ENCODE assay signal across 8 cellular contexts in genomic region chr3:48661501-48662139, GRCh38. TPM values are rescaled to one million over a fixed set of nuclear protein-coding genes. Genes with fewer than 3 reads are reported as not detected.
A peak's percentile ranks its signal among the peaks of the same experiment; 100 is the strongest.
DNase-seq lines count a peak whose midpoint lies in the region; ATAC-seq and TF ChIP-seq lines count a peak whose summit lies in the region.

No MANE protein-coding gene starts in this region.

- TF ChIP-seq CTCF in GM12875 (IDR thresholded peaks at IDR 0.05; ENCODE audit: borderline replicate concordance, insufficient read depth, low read depth, low read length): no peak

- peak overlapping the region; percentile 42 for H3K4me3 ChIP-seq in GM12875 (ENCODE audit: low read depth, low read length)
- H3K4me3 ChIP-seq in rectal smooth muscle tissue (ENCODE audit: low read length): peak overlapping the region; percentile 53

- peaks cover 6% of the 10 kb centered on the region for H3K4me1 ChIP-seq in rectal smooth muscle tissue (ENCODE audit: control insufficient read depth, insufficient read depth, low read length)

- H3K9ac ChIP-seq in rectal smooth muscle tissue (ENCODE audit: low read length): no peak overlapping the region

- in situ Hi-C loops in SK-MEL-5 (cut with HindIII; ENCODE audit: low pct_unique_long_range_greater_than_20kb, low sequenced_read_pairs): no loop called here

- intact Hi-C loops in left cardiac atrium (cut with DNase I): no loop called here

- DNase-seq in SK-MEL-5 (ENCODE audit: low read depth, low spot score): peak; percentile 32
- peak; percentile 40 for DNase-seq in activated naive CD8-positive, alpha-beta T cell treated with anti-CD3 and anti-CD28 coated beads, Interleukin-2, amount 50 U/mL, for 16 hours (ENCODE audit: low read depth, low spot score)
- peak; percentile 70 for DNase-seq in left cardiac atrium
- no peak for DNase-seq in HT-29 (ENCODE audit: low spot score)
- no peak for DNase-seq in NCI-H69 (lab: John Stamatoyannopoulos, UW)

- ATAC-seq in left cardiac atrium (peak; percentile 4 to 5), GM21515 (IDR thresholded peaks at IDR 0.05; ENCODE audit: unreplicated experiment) (no peak)

- H3K27me3 ChIP-seq in rectal smooth muscle tissue (ENCODE audit: control insufficient read depth, insufficient read depth, low read length): peaks cover 15% of the 10 kb centered on the region

- H3K27ac ChIP-seq in rectal smooth muscle tissue (ENCODE audit: low read depth, low read length): no peak overlapping the region

- no peaks in the 10 kb centered on the region for H3K36me3 ChIP-seq in rectal smooth muscle tissue (ENCODE audit: control insufficient read depth, insufficient read depth, low read length)

RNA-seq across cellular contexts. Expression of gene CELSR3, which starts 1.1 kb away (rescaled TPM):
- 3.2 and 3.6 TPM in 2 replicates for total RNA-seq in SK-MEL-5 (2014; rRNA removed; shearing (Covaris generic))
- 5.5 and 7.8 TPM in 2 replicates for polyA plus RNA-seq in SK-MEL-5 (2015; cell fraction: cytosol; rRNA removed)
- 37.6 and 55.1 TPM in 2 replicates for polyA plus RNA-seq in SK-MEL-5 (2015; cell fraction: nucleus; rRNA removed)
- under 1 TPM; 0.24 to 0.39 TPM for total RNA-seq in left cardiac atrium
- 9.9 and 12.5 TPM in 2 replicates for total RNA-seq in HT-29 (2014; rRNA removed; shearing (Covaris generic))

RNA-seq across cellular contexts. Expression of gene NCKIPSD, which starts 24.1 kb away (rescaled TPM):
- 15.9 and 16.6 TPM in 2 replicates for total RNA-seq in SK-MEL-5 (2014; rRNA removed; shearing (Covaris generic))
- 20.9 and 24.6 TPM in 2 replicates for polyA plus RNA-seq in SK-MEL-5 (2015; cell fraction: cytosol; rRNA removed)
- polyA plus RNA-seq in SK-MEL-5 (2015; cell fraction: nucleus; rRNA removed): 59.1 and 66.4 TPM in 2 replicates
- 10 to 100 TPM; 19.4 to 27.8 TPM for total RNA-seq in left cardiac atrium
- 33.8 and 42.8 TPM in 2 replicates for total RNA-seq in HT-29 (2014; rRNA removed; shearing (Covaris generic))

RNA-seq across cellular contexts. Expression of gene SLC26A6, which starts 26.4 kb away (rescaled TPM):
- total RNA-seq in SK-MEL-5 (2014; rRNA removed; shearing (Covaris generic)): 26.3 and 27.1 TPM in 2 replicates
- 17.1 and 20.6 TPM in 2 replicates for polyA plus RNA-seq in SK-MEL-5 (2015; cell fraction: cytosol; rRNA removed)
- 394 and 458 TPM in 2 replicates for polyA plus RNA-seq in SK-MEL-5 (2015; cell fraction: nucleus; rRNA removed)
- total RNA-seq in left cardiac atrium: 10 to 100 TPM; 11.2 to 14.6 TPM
- total RNA-seq in HT-29 (2014; rRNA removed; shearing (Covaris generic)): 28.3 and 32.1 TPM in 2 replicates

RNA-seq across cellular contexts. Expression of gene TMEM89, which starts 40.1 kb away (rescaled TPM):
- not detected in 2 replicates for total RNA-seq in SK-MEL-5 (2014; rRNA removed; shearing (Covaris generic))
- polyA plus RNA-seq in SK-MEL-5 (2015; cell fraction: cytosol; rRNA removed): not detected in 2 replicates
- polyA plus RNA-seq in SK-MEL-5 (2015; cell fraction: nucleus; rRNA removed): not detected in 2 replicates
- total RNA-seq in left cardiac atrium: not detected
- total RNA-seq in HT-29 (2014; rRNA removed; shearing (Covaris generic)): not detected in 2 replicates

RNA-seq across cellular contexts. Expression of gene UQCRC1, which starts 52.2 kb away (rescaled TPM):
- 288 and 322 TPM in 2 replicates for total RNA-seq in SK-MEL-5 (2014; rRNA removed; shearing (Covaris generic))
- polyA plus RNA-seq in SK-MEL-5 (2015; cell fraction: cytosol; rRNA removed): 291 and 341 TPM in 2 replicates
- 192 and 241 TPM in 2 replicates for polyA plus RNA-seq in SK-MEL-5 (2015; cell fraction: nucleus; rRNA removed)
- total RNA-seq in left cardiac atrium: 100 to 1,000 TPM; 583 to 651 TPM
- 210 and 212 TPM in 2 replicates for total RNA-seq in HT-29 (2014; rRNA removed; shearing (Covaris generic))

Comparison
In these comparisons a context has a peak if more than half of its experiments do, and no peak if none do; other contexts are left out.
1. DNase-seq: peak in SK-MEL-5 (single experiment), activated naive CD8-positive, alpha-beta T cell treated with anti-CD3 and anti-CD28 coated beads, Interleukin-2, amount 50 U/mL, for 16 hours (single experiment) and left cardiac atrium (single experiment); none in HT-29 (single experiment) and NCI-H69 (single experiment).